13 cellular contexts compared by ENCODE assay signal in the genomic region with DNA sequence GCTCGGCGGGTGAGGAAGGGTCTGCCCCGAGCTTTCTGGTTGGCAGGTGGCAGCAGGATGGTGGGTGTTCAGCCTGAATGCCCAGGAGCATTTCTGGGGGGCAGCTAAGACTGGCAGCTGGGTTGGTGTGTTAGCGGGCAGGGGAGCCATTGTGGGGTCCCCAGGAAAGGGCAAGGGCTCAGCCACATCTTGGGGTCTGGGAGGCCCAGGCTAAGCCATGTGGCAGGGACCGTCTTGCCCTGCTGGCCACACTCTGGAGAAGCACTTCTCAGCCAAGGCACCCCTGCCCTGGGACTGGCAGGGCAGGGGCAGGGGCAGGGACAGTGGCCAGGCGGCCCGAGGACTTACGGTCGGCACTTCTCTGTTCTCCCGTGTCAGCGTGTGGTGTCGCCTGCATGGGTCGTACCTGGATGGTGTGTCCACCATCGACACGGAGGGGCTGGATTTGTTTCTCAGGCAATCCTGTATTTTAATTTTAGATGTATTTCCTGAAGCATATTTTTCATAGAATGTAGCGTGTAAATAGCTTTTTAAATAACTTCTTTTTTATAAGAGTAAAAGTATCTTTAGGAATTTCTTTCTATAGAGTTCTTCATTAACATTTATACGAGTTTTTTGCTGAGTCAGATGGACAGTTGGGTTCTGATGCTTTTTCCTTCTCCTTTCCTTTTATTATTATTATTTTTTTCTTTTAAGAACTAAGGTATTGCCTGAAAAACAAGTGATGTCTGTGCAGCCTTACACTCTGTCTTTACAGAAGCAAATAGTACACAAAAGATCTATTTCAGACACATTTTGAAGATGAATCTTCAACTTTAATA.
DNase-seq lines count a peak whose midpoint lies in the region; ATAC-seq and TF ChIP-seq lines count a peak whose summit lies in the region.
"Had no signal": no experiment of that assay in that cellular context is flagged by ENCODE, and none has a peak within 500 bp of the region (broad histone marks: within the 10 kb centered on the region; RNA-seq: fewer than 3 reads in every experiment).

No MANE protein-coding gene starts in this region.

- H3K9me3 ChIP-seq in right lobe of liver (no peaks in the 10 kb centered on the region), upper lobe of right lung (no peaks in the 10 kb centered on the region)

- H3K27me3 Mint-ChIP-seq in central memory CD8-positive, alpha-beta T cell, result no peaks in the 10 kb centered on the region

- no peaks in the 10 kb centered on the region for H3K9me3 Mint-ChIP-seq in activated naive CD4-positive, alpha-beta T cell treated with anti-CD3 and anti-CD28 coated beads, Interleukin-2, amount 50 U/mL, for 72 hours
- no peaks in the 10 kb centered on the region for H3K9me3 Mint-ChIP-seq in central memory CD8-positive, alpha-beta T cell

- peak overlapping the region; percentile 17 to 89 for H3K27ac Mint-ChIP-seq in activated naive CD4-positive, alpha-beta T cell treated with anti-CD3 and anti-CD28 coated beads, Interleukin-2, amount 50 U/mL, for 72 hours
- peak overlapping the region; percentile 53 for H3K27ac Mint-ChIP-seq in central memory CD8-positive, alpha-beta T cell (ENCODE audit: low read depth)

- TF ChIP-seq CTCF in right lobe of liver (IDR thresholded peaks at IDR 0.05) (no peak), upper lobe of right lung (IDR thresholded peaks at IDR 0.05) (no peak)

- H3K36me3 ChIP-seq in right lobe of liver (peaks cover 0 to 18% (median 0%) of the 10 kb centered on the region in 4 donors), upper lobe of right lung (peaks cover 38% of the 10 kb centered on the region)
- H3K36me3 ChIP-seq: brain microvascular endothelial cell had no signal

- H3K4me3 ChIP-seq in right lobe of liver, result no peak overlapping the region
- H3K4me3 ChIP-seq in upper lobe of right lung, result no peak overlapping the region
- H3K4me3 ChIP-seq: GM23248, PC-9 had no signal

- no peak for TF ChIP-seq POLR2A in right lobe of liver (IDR thresholded peaks at IDR 0.05)

- H3K4me3 Mint-ChIP-seq in central memory CD8-positive, alpha-beta T cell, result no peak overlapping the region

- intact Hi-C loops in right lobe of liver (cut with DNase I), result no loop called here
- intact Hi-C loops in upper lobe of right lung (cut with DNase I), result no loop called here

- no peak overlapping the region for H3K27ac ChIP-seq in right lobe of liver
- H3K27ac ChIP-seq in upper lobe of right lung, result no peak overlapping the region
- H3K27ac ChIP-seq: brain microvascular endothelial cell, GM23248, PC-9 had no signal

- in situ Hi-C loops in ACHN (cut with HindIII; ENCODE audit: low pct_ligation_motif_present, low pct_unique_long_range_greater_than_20kb, low sequenced_read_pairs), result no loop called here

- H3K27me3 ChIP-seq in right lobe of liver (no peaks in the 10 kb centered on the region), upper lobe of right lung (no peaks in the 10 kb centered on the region)
- H3K27me3 ChIP-seq: brain microvascular endothelial cell had no signal

- 71% methylated on average over 4 of the region's 17 CpGs for WGBS in right lobe of liver (ENCODE audit: insufficient coverage, low coverage, low lambda C conversion rate, missing lambda C conversion rate)

- peaks cover 9% of the 10 kb centered on the region for H3K4me1 Mint-ChIP-seq in central memory CD8-positive, alpha-beta T cell

- peaks cover 0 to 10% (median 0%) of the 10 kb centered on the region in 4 donors for H3K4me1 ChIP-seq in right lobe of liver
- H3K4me1 ChIP-seq in upper lobe of right lung, result no peaks in the 10 kb centered on the region

- H3K36me3 Mint-ChIP-seq in activated naive CD4-positive, alpha-beta T cell treated with anti-CD3 and anti-CD28 coated beads, Interleukin-2, amount 50 U/mL, for 72 hours, result no peaks in the 10 kb centered on the region
- peaks cover 12% of the 10 kb centered on the region for H3K36me3 Mint-ChIP-seq in central memory CD8-positive, alpha-beta T cell (ENCODE audit: insufficient read depth)

- peak in 1 of 2 donors; percentile 50 for DNase-seq in activated naive CD4-positive, alpha-beta T cell treated with anti-CD3 and anti-CD28 coated beads, Interleukin-2, amount 50 U/mL, for 72 hours (ENCODE audit: low spot score in 2 of 2)
- no peak for DNase-seq in activated naive CD4-positive, alpha-beta T cell treated with Interleukin-2 at 50 U/mL for 16 hours
- DNase-seq in central memory CD8-positive, alpha-beta T cell (ENCODE audit: low spot score in 2 of 2), result no peak
- DNase-seq in right lobe of liver, result peak; percentile 12 to 40 (median 39)
- peak; percentile 48 for DNase-seq in upper lobe of right lung
- no peak for DNase-seq in NCI-H2227 (lab: John Stamatoyannopoulos, UW; ENCODE audit: unreplicated experiment)
- DNase-seq in ACHN, result no peak
- DNase-seq in NCI-H128 (lab: John Stamatoyannopoulos, UW; ENCODE audit: unreplicated experiment), result no peak
- DNase-seq: brain microvascular endothelial cell, GM23248, NCI-H2227 treated with DMSO at 0.1 percent for 48 hours, PC-9, T-helper 9 cell had no signal

- no peak for ATAC-seq in activated naive CD4-positive, alpha-beta T cell treated with anti-CD3 and anti-CD28 coated beads, Interleukin-2, amount 50 U/mL, for 72 hours
- ATAC-seq in central memory CD8-positive, alpha-beta T cell (replicated peaks; ENCODE audit: extremely low read depth, poor library complexity, severe bottlenecking), result no peak
- ATAC-seq in right lobe of liver (no peak), upper lobe of right lung (no peak)

Comparison
In these comparisons a context has a peak if more than half of its experiments do, and no peak if none do; other contexts are left out.
1. DNase-seq: peak in right lobe of liver (3 of 3) and upper lobe of right lung (single experiment); none in activated naive CD4-positive, alpha-beta T cell treated with Interleukin-2 at 50 U/mL for 16 hours (single experiment), central memory CD8-positive, alpha-beta T cell (0 of 2), NCI-H2227 (single experiment), ACHN (single experiment) and NCI-H128 (single experiment).